In the genomic region with DNA sequence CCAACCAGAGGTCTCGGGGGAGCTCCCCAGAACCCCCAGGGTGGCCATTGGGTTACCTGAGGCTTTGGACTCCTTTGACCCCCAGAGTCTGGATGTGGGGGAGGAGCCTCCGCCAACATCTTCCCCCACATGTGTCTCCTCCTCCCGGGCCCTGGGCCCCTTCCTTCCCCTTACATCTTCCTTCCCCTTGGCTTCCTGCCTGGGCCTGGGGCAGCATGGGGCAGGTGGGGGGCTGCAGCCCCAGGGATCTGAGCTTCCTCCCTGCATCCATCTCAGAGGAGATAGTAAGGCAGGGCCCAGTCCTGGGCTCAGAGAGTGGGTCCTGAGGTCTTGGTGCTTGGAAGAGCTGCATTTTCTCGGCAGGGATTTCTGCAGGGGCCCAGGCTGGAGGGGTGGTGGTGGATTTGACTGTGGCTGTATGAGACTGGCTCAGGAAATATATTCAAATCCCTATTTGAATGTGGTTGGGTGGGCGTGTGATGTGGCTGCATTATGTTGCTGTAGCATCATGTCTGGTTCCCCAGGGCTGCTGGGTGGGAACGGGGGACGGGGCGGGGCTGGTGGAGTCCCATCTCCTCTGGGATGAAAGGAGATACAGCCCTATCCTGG, we compare ENCODE assay signal across 8 cellular contexts.
DNase-seq lines count a peak whose midpoint lies in the region; ATAC-seq, FAIRE-seq and TF ChIP-seq lines count a peak whose summit lies in the region.

No MANE protein-coding gene starts in this region.

- H3K4me1 Mint-ChIP-seq in activated naive CD8-positive, alpha-beta T cell treated with anti-CD3 and anti-CD28 coated beads, Interleukin-2, amount 50 U/mL, for 24 hours: peaks cover 61% of the 10 kb centered on the region

- H3K4me3 ChIP-seq in OCI-LY1 (ENCODE audit: low read depth, low read length, poor library complexity, severe bottlenecking): peak overlapping the region; percentile 98

- no peaks in the 10 kb centered on the region for H3K9me3 ChIP-seq in OCI-LY1 (ENCODE audit: low read length)

- peaks cover 46% of the 10 kb centered on the region for H3K79me2 ChIP-seq in OCI-LY1 (ENCODE audit: insufficient read depth, low read length)

- H3K4me1 ChIP-seq in OCI-LY1 (ENCODE audit: insufficient read depth, low read length, severe bottlenecking): peaks cover 25% of the 10 kb centered on the region

- H3K9me3 Mint-ChIP-seq in activated naive CD8-positive, alpha-beta T cell treated with anti-CD3 and anti-CD28 coated beads, Interleukin-2, amount 50 U/mL, for 24 hours: peaks cover 11% of the 10 kb centered on the region

- no peaks in the 10 kb centered on the region for H4K20me1 ChIP-seq in OCI-LY1 (ENCODE audit: insufficient read depth, low read length)

- H3K27me3 ChIP-seq in OCI-LY1 (ENCODE audit: insufficient read depth, low read length): no peaks in the 10 kb centered on the region

- peak; percentile 87 for FAIRE-seq in GM19239 (lab: Jason Lieb, UNC)

- H3K4me2 ChIP-seq in OCI-LY1 (ENCODE audit: low read length): peak overlapping the region; percentile 84

- peaks cover 30% of the 10 kb centered on the region for H3K36me3 ChIP-seq in OCI-LY1 (ENCODE audit: insufficient read depth, low read length)

- H2AFZ ChIP-seq in OCI-LY1 (ENCODE audit: low read length): no peak overlapping the region

- H3K9me2 ChIP-seq in OCI-LY1 (ENCODE audit: low read depth, low read length): no peaks in the 10 kb centered on the region

- peak overlapping the region; percentile 95 for H3K27ac ChIP-seq in OCI-LY1 (ENCODE audit: low read depth, low read length, poor library complexity, severe bottlenecking)

- TF ChIP-seq CTCF in OCI-LY1 (IDR thresholded peaks at IDR 0.05; ENCODE audit: low read length): no peak

- H3K36me3 Mint-ChIP-seq in activated naive CD8-positive, alpha-beta T cell treated with anti-CD3 and anti-CD28 coated beads, Interleukin-2, amount 50 U/mL, for 24 hours (ENCODE audit: low read depth): peaks cover 32% of the 10 kb centered on the region

- H3K9ac ChIP-seq in OCI-LY1 (ENCODE audit: low read length): peak overlapping the region; percentile 99

- peak; percentile 66 for ATAC-seq in activated naive CD8-positive, alpha-beta T cell treated with anti-CD3 and anti-CD28 coated beads, Interleukin-2, amount 50 U/mL, for 24 hours
- ATAC-seq in HG03521 (IDR thresholded peaks at IDR 0.05; ENCODE audit: unreplicated experiment): no peak
- ATAC-seq in HG02840 (IDR thresholded peaks at IDR 0.05; ENCODE audit: low FRiP score, unreplicated experiment): no peak

- 0 out of 2 replicates have a peak, but pooled peaks cover 2% of the 10 kb centered on the region for H3F3A ChIP-seq in OCI-LY1 (ENCODE audit: insufficient read depth, low read length)

- no peaks in the 10 kb centered on the region for H3K27me3 Mint-ChIP-seq in activated naive CD8-positive, alpha-beta T cell treated with anti-CD3 and anti-CD28 coated beads, Interleukin-2, amount 50 U/mL, for 24 hours

- DNase-seq in GM19239 (ENCODE audit: insufficient read length, low spot score) (peak; percentile 38), pons (ENCODE audit: low spot score) (peak; percentile 47), SW 1271 (lab: John Stamatoyannopoulos, UW) (no peak), iPS-NIHi7 (ENCODE audit: extremely low spot score) (no peak)
- DNase-seq in activated naive CD8-positive, alpha-beta T cell treated with anti-CD3 and anti-CD28 coated beads, Interleukin-2, amount 50 U/mL, for 24 hours: peak; percentile 74

- H3K4me3 Mint-ChIP-seq in activated naive CD8-positive, alpha-beta T cell treated with anti-CD3 and anti-CD28 coated beads, Interleukin-2, amount 50 U/mL, for 24 hours: peak overlapping the region; percentile 90

- H3K27ac Mint-ChIP-seq in activated naive CD8-positive, alpha-beta T cell treated with anti-CD3 and anti-CD28 coated beads, Interleukin-2, amount 50 U/mL, for 24 hours: peak overlapping the region; percentile 93

Comparison
In these comparisons a context has a peak if more than half of its experiments do, and no peak if none do; other contexts are left out.
1. DNase-seq: peak in GM19239 (single experiment), activated naive CD8-positive, alpha-beta T cell treated with anti-CD3 and anti-CD28 coated beads, Interleukin-2, amount 50 U/mL, for 24 hours (single experiment) and pons (single experiment); none in SW 1271 (0 of 2) and iPS-NIHi7 (single experiment).